In genomic region chr4:186137193-186137792, GRCh38 we compare ENCODE assay signal across 8 cellular contexts. TPM values are rescaled to one million over a fixed set of nuclear protein-coding genes. Genes with fewer than 3 reads are reported as not detected.
DNase-seq lines count a peak whose midpoint lies in the region; ATAC-seq and TF ChIP-seq lines count a peak whose summit lies in the region.

No MANE protein-coding gene starts in this region.

- H3K79me1 ChIP-seq in mesenchymal stem cell (replicated peaks; ENCODE audit: low read length, poor library complexity, severe bottlenecking) (no peaks in the 10 kb centered on the region), neuronal stem cell (ENCODE audit: low read depth, low read length) (peaks cover 2% of the 10 kb centered on the region)

- no peak overlapping the region for H3K4me3 ChIP-seq in A673 (ENCODE audit: low read depth, low read length, poor library complexity, severe bottlenecking)
- peak overlapping the region in 1 of 2 experiments; percentile 60 for H3K4me3 ChIP-seq in mesenchymal stem cell (ENCODE audit: insufficient read depth in 1 of 2, low read depth in 1 of 2, low read length in 2 of 2)
- no peak overlapping the region for H3K4me3 ChIP-seq in neuronal stem cell (ENCODE audit: low read length in 2 of 2)

- H3K4me1 ChIP-seq in A673 (ENCODE audit: insufficient read depth, low read length, poor library complexity, severe bottlenecking) (no peaks in the 10 kb centered on the region), mesenchymal stem cell (ENCODE audit: control insufficient read depth, insufficient read depth, low read depth, low read length) (no peaks in the 10 kb centered on the region), neuronal stem cell (ENCODE audit: control insufficient read depth in 2 of 2, insufficient read depth in 1 of 2, low read depth in 1 of 2, low read length in 2 of 2) (peaks cover 8% of the 10 kb centered on the region in 2 donors)

- CTCF ChIA-PET in A673 (lab: Charles Lee) (interaction anchor here (0.6 to 1.8 kb wide), 6 partner anchors 69 to 1264 kb away, joined by 3 to 13 read pairs (median 3); partner anchors contain the start of gene TLR3), MCF 10A (lab: Yijun Ruan, JAX) (interaction anchor here (0.5 to 1.9 kb wide), 41 partner anchors 8 to 1322 kb away, joined by 3 to 15 read pairs (median 4); partner anchors contain the start of gene CYP4V2), T-cell (lab: Charles Lee) (interaction anchor here (0.5 to 2.3 kb wide), 19 partner anchors 8 to 886 kb away, joined by 3 to 14 read pairs (median 4); partner anchors contain the start of gene TLR3 (in 1 of the 2))

- H3K18ac ChIP-seq in mesenchymal stem cell (ENCODE audit: low read depth in 1 of 2, low read length in 2 of 2) (no peak overlapping the region), neuronal stem cell (ENCODE audit: low read length) (no peak overlapping the region)

- H2BK5ac ChIP-seq in mesenchymal stem cell (ENCODE audit: low read depth, low read length, poor library complexity, severe bottlenecking) (no peak overlapping the region), neuronal stem cell (ENCODE audit: low read length) (no peak overlapping the region)

- TF ChIP-seq EP300 in Ishikawa (IDR thresholded peaks at IDR 0.05; ENCODE audit: borderline replicate concordance), result no peak

- H2BK12ac ChIP-seq in mesenchymal stem cell (ENCODE audit: low read length in 2 of 2) (no peak overlapping the region), neuronal stem cell (ENCODE audit: low read length) (no peak overlapping the region)

- H3K4me3 Mint-ChIP-seq in MCF 10A (ENCODE audit: unreplicated experiment), result no peak overlapping the region
- H3K4me3 Mint-ChIP-seq in T-cell, result no peak overlapping the region

- H2AFZ ChIP-seq in mesenchymal stem cell (ENCODE audit: low read depth, low read length) (no peak overlapping the region), neuronal stem cell (ENCODE audit: low read length) (no peak overlapping the region)

- no peak for ATAC-seq in T-cell (replicated peaks in 1 of 4)

- DNase-seq in A673 (ENCODE audit: low spot score) (peak; percentile 38), GM13976 (ENCODE audit: low spot score) (no peak), MCF 10A (ENCODE audit: unreplicated experiment) (peak; percentile 34), mesenchymal stem cell (peak; percentile 39), T-cell (no peak), neuronal stem cell (ENCODE audit: low spot score) (no peak), NK-92 (lab: John Stamatoyannopoulos, UW; ENCODE audit: unreplicated experiment) (no peak)

- no peak overlapping the region for H2AK5ac ChIP-seq in mesenchymal stem cell (ENCODE audit: low read length, severe bottlenecking)
- H2AK5ac ChIP-seq in neuronal stem cell (ENCODE audit: low read depth, low read length), result no peak overlapping the region

- no peak overlapping the region for H3K27ac ChIP-seq in A673 (ENCODE audit: low read depth, low read length, poor library complexity, severe bottlenecking)
- no peak overlapping the region for H3K27ac ChIP-seq in mesenchymal stem cell (ENCODE audit: low read length, poor library complexity, severe bottlenecking)
- H3K27ac ChIP-seq in neuronal stem cell (replicated peaks; ENCODE audit: low read length), result no peak overlapping the region

- H3K9ac ChIP-seq in mesenchymal stem cell (ENCODE audit: low read length), result peak overlapping the region; percentile 13
- H3K9ac ChIP-seq in neuronal stem cell (ENCODE audit: low read depth, low read length, poor library complexity), result no peak overlapping the region

- H3K36me3 ChIP-seq in A673 (ENCODE audit: insufficient read depth, low read length, poor library complexity, severe bottlenecking) (no peaks in the 10 kb centered on the region), mesenchymal stem cell (ENCODE audit: control insufficient read depth in 1 of 2, insufficient read depth in 2 of 2, low read depth in 1 of 2, low read length in 2 of 2) (no peaks in the 10 kb centered on the region), neuronal stem cell (replicated peaks in 1 of 2; ENCODE audit: control insufficient read depth in 2 of 2, insufficient read depth in 2 of 2, low read length in 2 of 2) (no peaks in the 10 kb centered on the region)

- BruUV-seq in A673 (replicated peaks; lab: Mats Ljungman, UMichigan) (no TSS peak), MCF 10A (replicated peaks; lab: Mats Ljungman, UMichigan) (no TSS peak)

- in situ Hi-C loops in GM13976 (cut with MboI; ENCODE audit: low sequenced_read_pairs, unreplicated experiment), result loop anchor here (10.0 kb wide), 1 partner anchor 72 kb away; the partner anchor contains the start of gene TLR3

- H2BK15ac ChIP-seq in mesenchymal stem cell (ENCODE audit: low read depth, poor library complexity, severe bottlenecking), result no peak overlapping the region
- no peak overlapping the region for H2BK15ac ChIP-seq in neuronal stem cell (ENCODE audit: low read length)

- H3K4me1 Mint-ChIP-seq in MCF 10A (ENCODE audit: insufficient read depth, unreplicated experiment) (no peaks in the 10 kb centered on the region), T-cell (no peaks in the 10 kb centered on the region)

- H3K4me2 ChIP-seq in mesenchymal stem cell (ENCODE audit: low read length, poor library complexity, severe bottlenecking) (no peak overlapping the region), neuronal stem cell (ENCODE audit: insufficient read depth, low read length, poor library complexity, severe bottlenecking) (no peak overlapping the region)

- H3K9me3 ChIP-seq in A673 (ENCODE audit: low read depth, low read length, poor library complexity, severe bottlenecking), result no peaks in the 10 kb centered on the region
- H3K9me3 ChIP-seq in mesenchymal stem cell (ENCODE audit: control insufficient read depth, low read length), result no peaks in the 10 kb centered on the region
- H3K9me3 ChIP-seq in neuronal stem cell (replicated peaks in 1 of 2; ENCODE audit: control insufficient read depth in 2 of 2, insufficient read depth in 1 of 2, low read depth in 1 of 2, low read length in 2 of 2), result no peaks in the 10 kb centered on the region

- POLR2A ChIA-PET in A673 (lab: Charles Lee; ENCODE audit: low non-redundant PET) (interaction anchor here (0.7 kb wide), 1 partner anchor 22 kb away, joined by 5 read pairs; no protein-coding TSS in a partner anchor), MCF 10A (lab: Yijun Ruan, JAX) (interaction anchor here (0.7 to 1.6 kb wide), 2 partner anchors 68 to 478 kb away, joined by 3 to 6 read pairs; partner anchors contain the start of gene TLR3), T-cell (lab: Charles Lee) (interaction anchor here in 1 of 2 donors (0.5 kb wide), 1 partner anchor 62 kb away, joined by 3 read pairs; no protein-coding TSS in a partner anchor)

- H3K23ac ChIP-seq in mesenchymal stem cell (ENCODE audit: low read length in 2 of 2), result no peak overlapping the region
- no peak overlapping the region for H3K23ac ChIP-seq in neuronal stem cell (ENCODE audit: low read depth, low read length, poor library complexity)

- intact Hi-C loops in A673 (cut with micrococcal nuclease; ENCODE audit: unreplicated experiment) (loop anchor here (1.0 kb wide), 1 partner anchor 69 kb away; no protein-coding TSS in a partner anchor), MCF 10A (cut with micrococcal nuclease) (loop anchor here (1.0 kb wide), 2 partner anchors 69 to 496 kb away; no protein-coding TSS in a partner anchor)

- H3K4ac ChIP-seq in mesenchymal stem cell (ENCODE audit: low read depth in 1 of 2, low read length in 2 of 2) (no peak overlapping the region), neuronal stem cell (ENCODE audit: low read length) (no peak overlapping the region)

- no peaks in the 10 kb centered on the region for H3K27me3 Mint-ChIP-seq in MCF 10A (ENCODE audit: insufficient read depth, unreplicated experiment)
- H3K27me3 Mint-ChIP-seq in T-cell, result peaks cover 7 to 16% of the 10 kb centered on the region in 2 donors

- H4K8ac ChIP-seq in mesenchymal stem cell (ENCODE audit: low read length), result no peak overlapping the region
- no peak overlapping the region for H4K8ac ChIP-seq in neuronal stem cell (ENCODE audit: low read depth, low read length)

- TF ChIP-seq CTCF in A673 (conservative IDR thresholded peaks at IDR 0.05; ENCODE audit: low read depth, low read length) (peak; percentile 72), GM13976 (IDR thresholded peaks at IDR 0.05; ENCODE audit: borderline replicate concordance, control extremely low read depth, extremely low read depth, insufficient read depth, missing control alignments) (peak; percentile 42), MCF 10A (IDR thresholded peaks at IDR 0.05; ENCODE audit: unreplicated experiment) (peak; percentile 60)

- H3K14ac ChIP-seq in mesenchymal stem cell (ENCODE audit: low read length in 2 of 2), result no peak overlapping the region
- H3K14ac ChIP-seq in neuronal stem cell (ENCODE audit: low read length), result no peak overlapping the region

- H2BK120ac ChIP-seq in mesenchymal stem cell (ENCODE audit: low read depth, low read length) (no peak overlapping the region), neuronal stem cell (ENCODE audit: low read depth, low read length) (no peak overlapping the region)

- WGBS in mesenchymal stem cell, result 77% methylated on average over 2 of the region's 6 CpGs
- WGBS in neuronal stem cell (ENCODE audit: extremely low coverage in 2 of 2, insufficient read length in 2 of 2, insufficient replicate concordance in 1 of 2), 2 donors, result no CpG with 5 or more reads among the region's 6 CpGs

- no peak overlapping the region for H3K27ac Mint-ChIP-seq in MCF 10A (ENCODE audit: low read depth, unreplicated experiment)
- H3K27ac Mint-ChIP-seq in T-cell, result no peak overlapping the region

- H3K9me3 Mint-ChIP-seq in MCF 10A (ENCODE audit: unreplicated experiment), result no peaks in the 10 kb centered on the region
- H3K9me3 Mint-ChIP-seq in T-cell, result no peaks in the 10 kb centered on the region

- no peak overlapping the region for H4K91ac ChIP-seq in mesenchymal stem cell (ENCODE audit: low read length)
- no peak overlapping the region for H4K91ac ChIP-seq in neuronal stem cell (ENCODE audit: low read depth, low read length, poor library complexity)

- H3K27me3 ChIP-seq in A673 (replicated peaks; ENCODE audit: insufficient read depth, low read depth, low read length, poor library complexity) (no peaks in the 10 kb centered on the region), mesenchymal stem cell (ENCODE audit: control insufficient read depth in 1 of 2, insufficient read depth in 1 of 2, low read length in 2 of 2) (no peaks in the 10 kb centered on the region), neuronal stem cell (ENCODE audit: control insufficient read depth in 3 of 3, insufficient read depth in 3 of 3, low read depth in 1 of 3, low read length in 3 of 3) (peaks cover 0 to 13% (median 0%) of the 10 kb centered on the region in 3 experiments)

- H3K36me3 Mint-ChIP-seq in MCF 10A (ENCODE audit: insufficient read depth, unreplicated experiment) (peaks cover 6% of the 10 kb centered on the region), T-cell (no peaks in the 10 kb centered on the region)

- peak; percentile 63 for TF ChIP-seq RAD21 in Ishikawa (IDR thresholded peaks at IDR 0.05; ENCODE audit: low read depth)

RNA-seq across cellular contexts. Expression of gene FAM149A, which starts 32.8 kb away (rescaled TPM):
- total RNA-seq in A673 (2021), result 0.90 and 2.4 TPM in 2 replicates
- total RNA-seq in MCF 10A (2022), result 0.79 and 1.3 TPM in 2 replicates
- 0.93 TPM for polyA plus RNA-seq in mesenchymal stem cell (2013, experiment 1 of 2)
- 0.60 TPM for polyA plus RNA-seq in mesenchymal stem cell (2013, experiment 2 of 2)
- total RNA-seq in T-cell, result 1 to 10 TPM in 4 of 5 donors, under 1 TPM in 1; 0.57 to 3.2 (median 1.1) TPM
- polyA plus RNA-seq in neuronal stem cell (2013, experiment 1 of 2), result 11.1 TPM
- 9.5 TPM for polyA plus RNA-seq in neuronal stem cell (2013, experiment 2 of 2)

RNA-seq across cellular contexts. Expression of gene CYP4V2, which starts 54.1 kb away (rescaled TPM):
- total RNA-seq in A673 (2021) (14.3 and 15.3 TPM in 2 replicates), MCF 10A (2022) (22.1 and 30.2 TPM in 2 replicates), T-cell (10 to 100 TPM; 27.1 to 35.1 (median 30.0) TPM)
- polyA plus RNA-seq in mesenchymal stem cell (2013, experiment 1 of 2), result 8.0 TPM
- 8.2 TPM for polyA plus RNA-seq in mesenchymal stem cell (2013, experiment 2 of 2)
- polyA plus RNA-seq in neuronal stem cell (2013, experiment 1 of 2), result 0.99 TPM
- polyA plus RNA-seq in neuronal stem cell (2013, experiment 2 of 2), result 1.2 TPM

Comparison
In these comparisons a context has a peak if more than half of its experiments do, and no peak if none do; other contexts are left out.
1. DNase-seq: peak in A673 (single experiment), MCF 10A (single experiment) and mesenchymal stem cell (single experiment); none in GM13976 (single experiment), T-cell (0 of 34), neuronal stem cell (single experiment) and NK-92 (single experiment).
2. Peak in every context shown above with its lines, with median percentiles within 50 percentile points of each other: CTCF ChIP-seq.